1 cellular context compared by ENCODE assay signal in the genomic region with DNA sequence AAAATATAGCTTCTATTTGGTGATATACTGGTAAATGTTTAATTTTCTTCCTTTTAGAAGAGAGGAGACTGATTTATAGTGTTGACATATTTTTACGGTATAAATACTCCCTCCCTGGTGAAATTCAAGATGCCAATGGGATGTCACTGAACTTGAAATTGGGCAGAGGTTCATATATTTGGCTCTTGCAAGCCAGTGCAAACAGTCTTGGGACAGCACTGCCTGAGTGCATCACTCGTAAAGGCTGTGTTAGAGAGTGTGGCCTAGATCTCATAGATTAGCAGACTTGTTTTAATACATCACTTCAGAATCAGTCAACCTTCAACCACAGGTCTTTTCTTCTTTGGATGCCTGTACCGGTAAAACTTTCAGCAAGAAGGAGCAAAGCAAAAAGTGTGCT.
TF ChIP-seq lines count a peak whose summit lies in the region.

No MANE protein-coding gene starts in this region.

TF ChIP-seq in GM23338, 12 proteins besides CTCF, POLR2A, EP300 and RAD21 (continued from another document):
- TF ChIP-seq, protein P1, sequence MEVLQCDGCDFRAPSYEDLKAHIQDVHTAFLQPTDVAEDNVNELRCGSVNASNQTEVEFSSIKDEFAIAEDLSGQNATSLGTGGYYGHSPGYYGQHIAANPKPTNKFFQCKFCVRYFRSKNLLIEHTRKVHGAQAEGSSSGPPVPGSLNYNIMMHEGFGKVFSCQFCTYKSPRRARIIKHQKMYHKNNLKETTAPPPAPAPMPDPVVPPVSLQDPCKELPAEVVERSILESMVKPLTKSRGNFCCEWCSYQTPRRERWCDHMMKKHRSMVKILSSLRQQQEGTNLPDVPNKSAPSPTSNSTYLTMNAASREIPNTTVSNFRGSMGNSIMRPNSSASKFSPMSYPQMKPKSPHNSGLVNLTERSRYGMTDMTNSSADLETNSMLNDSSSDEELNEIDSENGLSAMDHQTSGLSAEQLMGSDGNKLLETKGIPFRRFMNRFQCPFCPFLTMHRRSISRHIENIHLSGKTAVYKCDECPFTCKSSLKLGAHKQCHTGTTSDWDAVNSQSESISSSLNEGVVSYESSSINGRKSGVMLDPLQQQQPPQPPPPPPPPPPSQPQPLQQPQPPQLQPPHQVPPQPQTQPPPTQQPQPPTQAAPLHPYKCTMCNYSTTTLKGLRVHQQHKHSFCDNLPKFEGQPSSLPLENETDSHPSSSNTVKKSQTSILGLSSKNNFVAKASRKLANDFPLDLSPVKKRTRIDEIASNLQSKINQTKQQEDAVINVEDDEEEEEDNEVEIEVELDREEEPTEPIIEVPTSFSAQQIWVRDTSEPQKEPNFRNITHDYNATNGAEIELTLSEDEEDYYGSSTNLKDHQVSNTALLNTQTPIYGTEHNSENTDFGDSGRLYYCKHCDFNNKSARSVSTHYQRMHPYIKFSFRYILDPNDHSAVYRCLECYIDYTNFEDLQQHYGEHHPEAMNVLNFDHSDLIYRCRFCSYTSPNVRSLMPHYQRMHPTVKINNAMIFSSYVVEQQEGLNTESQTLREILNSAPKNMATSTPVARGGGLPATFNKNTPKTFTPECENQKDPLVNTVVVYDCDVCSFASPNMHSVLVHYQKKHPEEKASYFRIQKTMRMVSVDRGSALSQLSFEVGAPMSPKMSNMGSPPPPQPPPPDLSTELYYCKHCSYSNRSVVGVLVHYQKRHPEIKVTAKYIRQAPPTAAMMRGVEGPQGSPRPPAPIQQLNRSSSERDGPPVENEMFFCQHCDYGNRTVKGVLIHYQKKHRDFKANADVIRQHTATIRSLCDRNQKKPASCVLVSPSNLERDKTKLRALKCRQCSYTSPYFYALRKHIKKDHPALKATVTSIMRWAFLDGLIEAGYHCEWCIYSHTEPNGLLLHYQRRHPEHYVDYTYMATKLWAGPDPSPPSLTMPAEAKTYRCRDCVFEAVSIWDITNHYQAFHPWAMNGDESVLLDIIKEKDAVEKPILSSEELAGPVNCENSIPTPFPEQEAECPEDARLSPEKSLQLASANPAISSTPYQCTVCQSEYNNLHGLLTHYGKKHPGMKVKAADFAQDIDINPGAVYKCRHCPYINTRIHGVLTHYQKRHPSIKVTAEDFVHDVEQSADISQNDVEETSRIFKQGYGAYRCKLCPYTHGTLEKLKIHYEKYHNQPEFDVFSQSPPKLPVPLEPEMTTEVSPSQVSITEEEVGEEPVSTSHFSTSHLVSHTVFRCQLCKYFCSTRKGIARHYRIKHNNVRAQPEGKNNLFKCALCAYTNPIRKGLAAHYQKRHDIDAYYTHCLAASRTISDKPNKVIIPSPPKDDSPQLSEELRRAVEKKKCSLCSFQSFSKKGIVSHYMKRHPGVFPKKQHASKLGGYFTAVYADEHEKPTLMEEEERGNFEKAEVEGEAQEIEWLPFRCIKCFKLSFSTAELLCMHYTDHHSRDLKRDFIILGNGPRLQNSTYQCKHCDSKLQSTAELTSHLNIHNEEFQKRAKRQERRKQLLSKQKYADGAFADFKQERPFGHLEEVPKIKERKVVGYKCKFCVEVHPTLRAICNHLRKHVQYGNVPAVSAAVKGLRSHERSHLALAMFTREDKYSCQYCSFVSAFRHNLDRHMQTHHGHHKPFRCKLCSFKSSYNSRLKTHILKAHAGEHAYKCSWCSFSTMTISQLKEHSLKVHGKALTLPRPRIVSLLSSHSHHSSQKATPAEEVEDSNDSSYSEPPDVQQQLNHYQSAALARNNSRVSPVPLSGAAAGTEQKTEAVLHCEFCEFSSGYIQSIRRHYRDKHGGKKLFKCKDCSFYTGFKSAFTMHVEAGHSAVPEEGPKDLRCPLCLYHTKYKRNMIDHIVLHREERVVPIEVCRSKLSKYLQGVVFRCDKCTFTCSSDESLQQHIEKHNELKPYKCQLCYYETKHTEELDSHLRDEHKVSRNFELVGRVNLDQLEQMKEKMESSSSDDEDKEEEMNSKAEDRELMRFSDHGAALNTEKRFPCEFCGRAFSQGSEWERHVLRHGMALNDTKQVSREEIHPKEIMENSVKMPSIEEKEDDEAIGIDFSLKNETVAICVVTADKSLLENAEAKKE (CRISPR knock-in tag; IDR thresholded peaks at IDR 0.05): no peak
- TF ChIP-seq ZNF114 (CRISPR knock-in tag; IDR thresholded peaks at IDR 0.05) (no peak), STAT1 (IDR thresholded peaks at IDR 0.05; ENCODE audit: unreplicated experiment) (no peak), POLR2AphosphoS5 (IDR thresholded peaks at IDR 0.05; ENCODE audit: low read depth) (no peak), EZH2 (IDR thresholded peaks at IDR 0.05; ENCODE audit: low read depth, unreplicated experiment) (no peak), JUNB (IDR thresholded peaks at IDR 0.05; ENCODE audit: unreplicated experiment) (no peak), CREB1 (CRISPR knock-in tag; IDR thresholded peaks at IDR 0.05; ENCODE audit: low read depth) (no peak)
